1 cellular context compared by ENCODE assay signal in genomic region chr6:41039060-41039998, GRCh38.
A peak's percentile ranks its signal among the peaks of the same experiment; 100 is the strongest.
TF ChIP-seq lines count a peak whose summit lies in the region.

Gene UNC5CL, minus strand, starts transcription at chr6:41039221. Its CDS starts 4,147 bp downstream, at chr6:41035074.

TF ChIP-seq in HepG2, 621 proteins besides CTCF, POLR2A, EP300 and RAD21 (continued from another document and continues in another):
- peak; percentile 58; the same call in 1 of the 2 replicates for TF ChIP-seq ZBTB34 (CRISPR knock-in tag; IDR thresholded peaks at IDR 0.05)
- no peak for TF ChIP-seq ZNF580 (CRISPR knock-in tag; IDR thresholded peaks at IDR 0.05; ENCODE audit: borderline replicate concordance, low read depth)
- TF ChIP-seq CREB3 (CRISPR knock-in tag; IDR thresholded peaks at IDR 0.05): no peak
- TF ChIP-seq MTA1 (CRISPR knock-in tag; IDR thresholded peaks at IDR 0.05; ENCODE audit: borderline replicate concordance): no peak
- TF ChIP-seq ZNF737 (CRISPR knock-in tag; IDR thresholded peaks at IDR 0.05; ENCODE audit: borderline replicate concordance): no peak
- TF ChIP-seq ZNF232 (CRISPR knock-in tag; IDR thresholded peaks at IDR 0.05; ENCODE audit: borderline replicate concordance): no peak
- TF ChIP-seq ZNF740 (CRISPR knock-in tag; IDR thresholded peaks at IDR 0.05): no peak
- TF ChIP-seq CHD4 (IDR thresholded peaks at IDR 0.05; ENCODE audit: borderline replicate concordance, low read length): 0 out of 2 replicates have a peak, but pooled peaks have one; percentile 27
- TF ChIP-seq ZNF576 (CRISPR knock-in tag; IDR thresholded peaks at IDR 0.05): no peak
- no peak for TF ChIP-seq SRY (CRISPR knock-in tag; IDR thresholded peaks at IDR 0.05)
- no peak for TF ChIP-seq ZNF446 (CRISPR knock-in tag; IDR thresholded peaks at IDR 0.05)
- no peak for TF ChIP-seq ZNF292 (CRISPR knock-in tag; IDR thresholded peaks at IDR 0.05; ENCODE audit: borderline replicate concordance, low read depth)
- TF ChIP-seq ZNF30 (CRISPR knock-in tag; IDR thresholded peaks at IDR 0.05): no peak
- no peak for TF ChIP-seq ZBTB26 (CRISPR knock-in tag; IDR thresholded peaks at IDR 0.05; ENCODE audit: borderline replicate concordance)
- peak; percentile 63; the same call in 1 of the 2 replicates for TF ChIP-seq ZNF772 (CRISPR knock-in tag; IDR thresholded peaks at IDR 0.05)
- TF ChIP-seq ZSCAN25 (CRISPR knock-in tag; IDR thresholded peaks at IDR 0.05): 0 out of 2 replicates have a peak, but pooled peaks have one; percentile 22
- peak; percentile 32; the same call in 1 of the 2 replicates for TF ChIP-seq HNF4G (IDR thresholded peaks at IDR 0.05; ENCODE audit: borderline replicate concordance, low read depth, low read length)
- TF ChIP-seq HNF4G (CRISPR knock-in tag; IDR thresholded peaks at IDR 0.05; ENCODE audit: borderline replicate concordance, low read depth): no peak
- TF ChIP-seq NCOA2 (CRISPR knock-in tag; IDR thresholded peaks at IDR 0.05): 0 out of 2 replicates have a peak, but pooled peaks have one; percentile 6
- TF ChIP-seq ZBTB14 (CRISPR knock-in tag; IDR thresholded peaks at IDR 0.05): no peak
- no peak for TF ChIP-seq SKI (IDR thresholded peaks at IDR 0.05; ENCODE audit: partially characterized antibody)
- TF ChIP-seq ZFYVE20 (CRISPR knock-in tag; IDR thresholded peaks at IDR 0.05; ENCODE audit: borderline replicate concordance, low read depth): 0 out of 2 replicates have a peak, but pooled peaks have one; percentile 58
- TF ChIP-seq ZNF687 (CRISPR knock-in tag; IDR thresholded peaks at IDR 0.05): peak; percentile 51
- TF ChIP-seq ZNF713 (CRISPR knock-in tag; IDR thresholded peaks at IDR 0.05): no peak
- no peak for TF ChIP-seq CSRNP1 (CRISPR knock-in tag; IDR thresholded peaks at IDR 0.05)
- TF ChIP-seq CREB1 (IDR thresholded peaks at IDR 0.05): no peak
- TF ChIP-seq CREB1 (CRISPR knock-in tag; IDR thresholded peaks at IDR 0.05): no peak
- no peak for TF ChIP-seq HBP1 (CRISPR knock-in tag; IDR thresholded peaks at IDR 0.05; ENCODE audit: low read depth)
- no peak for TF ChIP-seq ZNF598 (CRISPR knock-in tag; IDR thresholded peaks at IDR 0.05; ENCODE audit: borderline replicate concordance)
- no peak for TF ChIP-seq ZNF234 (CRISPR knock-in tag; conservative IDR thresholded peaks at IDR 0.05)
- TF ChIP-seq ZNF263 (CRISPR knock-in tag; IDR thresholded peaks at IDR 0.05): no peak
- no peak for TF ChIP-seq NCOA1 (CRISPR knock-in tag; IDR thresholded peaks at IDR 0.05)
- TF ChIP-seq ZNF883 (CRISPR knock-in tag; IDR thresholded peaks at IDR 0.05; ENCODE audit: not compliant biosample characterization): no peak
- TF ChIP-seq ZNF264 (CRISPR knock-in tag; IDR thresholded peaks at IDR 0.05): 0 out of 2 replicates have a peak, but pooled peaks have one; percentile 24
- TF ChIP-seq ZNF616 (CRISPR knock-in tag; IDR thresholded peaks at IDR 0.05; ENCODE audit: low read depth): no peak
- TF ChIP-seq ZNF83 (CRISPR knock-in tag; IDR thresholded peaks at IDR 0.05; ENCODE audit: borderline replicate concordance): no peak
- TF ChIP-seq ZNF329 (CRISPR knock-in tag; IDR thresholded peaks at IDR 0.05; ENCODE audit: low read depth): no peak
- TF ChIP-seq ZNF782 (CRISPR knock-in tag; IDR thresholded peaks at IDR 0.05; ENCODE audit: borderline replicate concordance): no peak
- no peak for TF ChIP-seq ZNF639 (CRISPR knock-in tag; conservative IDR thresholded peaks at IDR 0.05)
- no peak for TF ChIP-seq HMG20B (CRISPR knock-in tag; conservative IDR thresholded peaks at IDR 0.05)
- no peak; the same call in 1 of the 2 replicates for TF ChIP-seq FOSL2 (CRISPR knock-in tag; IDR thresholded peaks at IDR 0.05)
- no peak for TF ChIP-seq ZBTB3 (CRISPR knock-in tag; IDR thresholded peaks at IDR 0.05; ENCODE audit: borderline replicate concordance, low read depth)
- peak; percentile 49; the same call in 1 of the 2 replicates for TF ChIP-seq REPIN1 (CRISPR knock-in tag; IDR thresholded peaks at IDR 0.05; ENCODE audit: borderline replicate concordance, low read depth)
- TF ChIP-seq ZNF788 (CRISPR knock-in tag; IDR thresholded peaks at IDR 0.05; ENCODE audit: borderline replicate concordance): peak; percentile 54; the same call in 1 of the 2 replicates
- TF ChIP-seq KDM3A (CRISPR knock-in tag; IDR thresholded peaks at IDR 0.05; ENCODE audit: low read depth): no peak
- TF ChIP-seq SCMH1 (CRISPR knock-in tag; IDR thresholded peaks at IDR 0.05; ENCODE audit: borderline replicate concordance): no peak
- TF ChIP-seq MAZ (IDR thresholded peaks at IDR 0.05; ENCODE audit: borderline replicate concordance, low read depth, low read length): no peak
- peak; percentile 51 for TF ChIP-seq MAZ (CRISPR knock-in tag; IDR thresholded peaks at IDR 0.05; ENCODE audit: low read depth)
- no peak for TF ChIP-seq ZNF441 (CRISPR knock-in tag; IDR thresholded peaks at IDR 0.05; ENCODE audit: borderline replicate concordance)
- TF ChIP-seq PBX2 (CRISPR knock-in tag; IDR thresholded peaks at IDR 0.05): no peak
- TF ChIP-seq ZNF589 (CRISPR knock-in tag; conservative IDR thresholded peaks at IDR 0.05): no peak
- TF ChIP-seq SP4 (CRISPR knock-in tag; IDR thresholded peaks at IDR 0.05): no peak
- no peak for TF ChIP-seq TEAD2 (CRISPR knock-in tag; IDR thresholded peaks at IDR 0.05)
- 0 out of 2 replicates have a peak, but pooled peaks have one; percentile 43 for TF ChIP-seq HNRNPL (IDR thresholded peaks at IDR 0.05; ENCODE audit: low read depth, low read length)
- no peak for TF ChIP-seq DNMT3B (CRISPR knock-in tag; conservative IDR thresholded peaks at IDR 0.05)
- no peak for TF ChIP-seq ZNF333 (CRISPR knock-in tag; IDR thresholded peaks at IDR 0.05; ENCODE audit: borderline replicate concordance)
